In genomic region chr11:124746621-124747243, GRCh38 we compare ENCODE assay signal across 8 cellular contexts. TPM values are rescaled to one million over a fixed set of nuclear protein-coding genes. Genes with fewer than 3 reads are reported as not detected.
DNase-seq lines count a peak whose midpoint lies in the region; ATAC-seq and TF ChIP-seq lines count a peak whose summit lies in the region.

No MANE protein-coding gene starts in this region.

- TF ChIP-seq CTCF in right atrium auricular region (IDR thresholded peaks at IDR 0.05) (peak in 1 of 2 donors; percentile 57), gastrocnemius medialis (IDR thresholded peaks at IDR 0.05 in 4 of 5, conservative IDR thresholded peaks at IDR 0.05 in 1 of 5) (peak in 3 of 5 experiments; percentile 25 to 56 (median 30))

- H3K27me3 ChIP-seq in right atrium auricular region: peaks cover 0 to 31% of the 10 kb centered on the region in 2 donors
- H3K27me3 ChIP-seq in gastrocnemius medialis: peaks cover 34 to 72% (median 61%) of the 10 kb centered on the region in 3 donors

- H3K9me3 ChIP-seq in right atrium auricular region: no peaks in the 10 kb centered on the region
- H3K9me3 ChIP-seq in gastrocnemius medialis: no peaks in the 10 kb centered on the region

- TF ChIP-seq POLR2A in gastrocnemius medialis (IDR thresholded peaks at IDR 0.05): peak; percentile 26 to 61

- H3K4me3 ChIP-seq in right atrium auricular region (peak overlapping the region; percentile 32 to 51), gastrocnemius medialis (peak overlapping the region; percentile 53 to 73 (median 65))

- H3K4me1 ChIP-seq in right atrium auricular region: peaks cover 0 to 53% of the 10 kb centered on the region in 2 donors
- peaks cover 0 to 12% of the 10 kb centered on the region in 2 donors for H3K4me1 ChIP-seq in gastrocnemius medialis

- peak; percentile 81 for DNase-seq in CD1c-positive myeloid dendritic cell (ENCODE audit: extremely low spot score)
- peak; percentile 76 to 77 for DNase-seq in SHP77 (lab: John Stamatoyannopoulos, UW)
- peak; percentile 80 for DNase-seq in activated naive CD8-positive, alpha-beta T cell treated with anti-CD3 and anti-CD28 coated beads, Interleukin-2, amount 10 ng/mL, durations not matched to agents 7 days and 5 days
- peak; percentile 79 for DNase-seq in right atrium auricular region (ENCODE audit: low spot score)
- peak in 1 of 2 donors; percentile 58 for DNase-seq in gastrocnemius medialis
- no peak for DNase-seq in superior temporal gyrus (ENCODE audit: extremely low spot score)

- H3K36me3 ChIP-seq in right atrium auricular region (no peaks in the 10 kb centered on the region), gastrocnemius medialis (no peaks in the 10 kb centered on the region)

- intact Hi-C loops in gastrocnemius medialis (cut with DNase I; ENCODE audit: low total_unique reads): loop anchor here (2.0 to 5.0 kb wide), 2 partner anchors 16 to 74 kb away; partner anchors contain the start of genes ESAM, SIAE and SPA17

- POLR2A ChIA-PET in activated naive CD8-positive, alpha-beta T cell treated with anti-CD3 and anti-CD28 coated beads, Interleukin-2, amount 10 ng/mL, durations not matched to agents 7 days and 5 days (lab: Charles Lee): interaction anchor here (0.7 to 1.9 kb wide), 11 partner anchors 9 to 130 kb away, joined by 3 to 19 read pairs (median 6); partner anchors contain the start of genes SIAE, SPA17 and TBRG1

- ATAC-seq in GM19395 (IDR thresholded peaks at IDR 0.05; ENCODE audit: unreplicated experiment): peak; percentile 92
- ATAC-seq in HG03521 (IDR thresholded peaks at IDR 0.05; ENCODE audit: unreplicated experiment): peak; percentile 89
- peak; percentile 90 for ATAC-seq in activated naive CD8-positive, alpha-beta T cell treated with anti-CD3 and anti-CD28 coated beads, Interleukin-2, amount 10 ng/mL, durations not matched to agents 7 days and 5 days (ENCODE audit: low read depth)
- ATAC-seq in gastrocnemius medialis: peak; percentile 78 to 83

- peak overlapping the region; percentile 97 for H3K27ac Mint-ChIP-seq in activated naive CD8-positive, alpha-beta T cell treated with anti-CD3 and anti-CD28 coated beads, Interleukin-2, amount 10 ng/mL, durations not matched to agents 7 days and 5 days

- peaks cover 6% of the 10 kb centered on the region for H3K27me3 Mint-ChIP-seq in activated naive CD8-positive, alpha-beta T cell treated with anti-CD3 and anti-CD28 coated beads, Interleukin-2, amount 10 ng/mL, durations not matched to agents 7 days and 5 days

- peak overlapping the region; percentile 96 for H3K4me3 Mint-ChIP-seq in activated naive CD8-positive, alpha-beta T cell treated with anti-CD3 and anti-CD28 coated beads, Interleukin-2, amount 10 ng/mL, durations not matched to agents 7 days and 5 days

- H3K27ac ChIP-seq in right atrium auricular region: peak overlapping the region; percentile 16 to 29
- peak overlapping the region; percentile 25 to 70 (median 64) for H3K27ac ChIP-seq in gastrocnemius medialis

- H3K36me3 Mint-ChIP-seq in activated naive CD8-positive, alpha-beta T cell treated with anti-CD3 and anti-CD28 coated beads, Interleukin-2, amount 10 ng/mL, durations not matched to agents 7 days and 5 days: no peaks in the 10 kb centered on the region

- peaks cover 20% of the 10 kb centered on the region for H3K4me1 Mint-ChIP-seq in activated naive CD8-positive, alpha-beta T cell treated with anti-CD3 and anti-CD28 coated beads, Interleukin-2, amount 10 ng/mL, durations not matched to agents 7 days and 5 days

- H3K9me3 Mint-ChIP-seq in activated naive CD8-positive, alpha-beta T cell treated with anti-CD3 and anti-CD28 coated beads, Interleukin-2, amount 10 ng/mL, durations not matched to agents 7 days and 5 days: no peaks in the 10 kb centered on the region

- in situ Hi-C loops in gastrocnemius medialis (cut with MboI; ENCODE audit: low sequenced_read_pairs in 4 of 4): no loop called here

RNA-seq across cellular contexts. Expression of gene VSIG2, which starts 5.3 kb away (rescaled TPM):
- under 1 TPM in 1 of 2 experiments, not detected in 1; 0.34 TPM for total RNA-seq in activated naive CD8-positive, alpha-beta T cell treated with anti-CD3 and anti-CD28 coated beads, Interleukin-2, amount 10 ng/mL, durations not matched to agents 7 days and 5 days
- total RNA-seq in right atrium auricular region: 1 to 10 TPM; 1.1 to 6.3 TPM
- under 1 TPM in 2 of 4 donors, not detected in 2; 0.29 to 0.46 TPM for total RNA-seq in gastrocnemius medialis

RNA-seq across cellular contexts. Expression of gene NRGN, which starts 7.0 kb away (rescaled TPM):
- total RNA-seq in activated naive CD8-positive, alpha-beta T cell treated with anti-CD3 and anti-CD28 coated beads, Interleukin-2, amount 10 ng/mL, durations not matched to agents 7 days and 5 days: 1 to 10 TPM; 4.0 to 5.3 TPM
- total RNA-seq in right atrium auricular region: 1 to 10 TPM; 2.2 to 2.8 TPM
- under 1 TPM in 2 of 4 donors, not detected in 2; 0.51 to 0.52 TPM for total RNA-seq in gastrocnemius medialis

RNA-seq across cellular contexts. Expression of gene ESAM, which starts 15.4 kb away (rescaled TPM):
- under 1 TPM; 0.91 to 0.97 TPM for total RNA-seq in activated naive CD8-positive, alpha-beta T cell treated with anti-CD3 and anti-CD28 coated beads, Interleukin-2, amount 10 ng/mL, durations not matched to agents 7 days and 5 days
- total RNA-seq in right atrium auricular region (10 to 100 TPM; 60.6 to 64.6 TPM), gastrocnemius medialis (10 to 100 TPM; 20.0 to 30.1 (median 27.5) TPM)

RNA-seq across cellular contexts. Expression of gene MSANTD2, which starts 53.5 kb away (rescaled TPM):
- total RNA-seq in activated naive CD8-positive, alpha-beta T cell treated with anti-CD3 and anti-CD28 coated beads, Interleukin-2, amount 10 ng/mL, durations not matched to agents 7 days and 5 days: 10 to 100 TPM; 13.1 to 13.5 TPM
- total RNA-seq in right atrium auricular region (1 to 10 TPM; 2.9 to 6.5 TPM), gastrocnemius medialis (1 to 10 TPM; 3.3 to 5.1 (median 3.8) TPM)

Comparison
In these comparisons a context has a peak if more than half of its experiments do, and no peak if none do; other contexts are left out.
1. RNA of gene ESAM, which starts 15.4 kb away (total RNA-seq): 60.6 to 64.6 TPM in right atrium auricular region and 20.0 to 30.1 TPM in gastrocnemius medialis; 0.91 to 0.97 TPM in activated naive CD8-positive, alpha-beta T cell treated with anti-CD3 and anti-CD28 coated beads, Interleukin-2, amount 10 ng/mL, durations not matched to agents 7 days and 5 days; every median in the first group is over 10 times any median in the second.
2. Peak in every context shown above with its lines, with median percentiles within 50 percentile points of each other: ATAC-seq.